Comparison of ENCODE assay signal across 13 cellular contexts in genomic region chr6:53112404-53112803, GRCh38. TPM values are rescaled to one million over a fixed set of nuclear protein-coding genes. Genes with fewer than 3 reads are reported as not detected.
DNase-seq lines count a peak whose midpoint lies in the region; ATAC-seq and TF ChIP-seq lines count a peak whose summit lies in the region.
"Had no signal": no experiment of that assay in that cellular context is flagged by ENCODE, and none has a peak within 500 bp of the region (broad histone marks: within the 10 kb centered on the region; RNA-seq: fewer than 3 reads in every experiment).

No MANE protein-coding gene starts in this region.

- peaks cover 11% of the 10 kb centered on the region for H3K27me3 Mint-ChIP-seq in activated CD8-positive, alpha-beta T cell treated with anti-CD3 and anti-CD28 coated beads, Interleukin-2, amount 10 ng/mL, durations not matched to agents 7 days and 5 days (ENCODE audit: low read depth)
- H3K27me3 Mint-ChIP-seq in natural killer cell (ENCODE audit: low read depth in 2 of 2), result no peaks in the 10 kb centered on the region

- H3K4me1 ChIP-seq in muscle layer of colon (ENCODE audit: insufficient read depth, low read length) (peaks cover 17% of the 10 kb centered on the region), right cardiac atrium (ENCODE audit: control insufficient read depth, insufficient read depth, low read length) (no peaks in the 10 kb centered on the region)

- no peaks in the 10 kb centered on the region for H3K36me3 ChIP-seq in muscle layer of colon (ENCODE audit: insufficient read depth, low read length)
- H3K36me3 ChIP-seq: brain microvascular endothelial cell had no signal

- peak; percentile 60 for ATAC-seq in activated CD8-positive, alpha-beta T cell treated with anti-CD3 and anti-CD28 coated beads, Interleukin-2, amount 10 ng/mL, durations not matched to agents 7 days and 5 days
- no peak for ATAC-seq in right cardiac atrium
- no peak for ATAC-seq in GM18870 (IDR thresholded peaks at IDR 0.05; ENCODE audit: unreplicated experiment)
- no peak for ATAC-seq in natural killer cell
- ATAC-seq in HG03378 (IDR thresholded peaks at IDR 0.05; ENCODE audit: unreplicated experiment), result no peak

- no peaks in the 10 kb centered on the region for H3K9me3 Mint-ChIP-seq in activated CD8-positive, alpha-beta T cell treated with anti-CD3 and anti-CD28 coated beads, Interleukin-2, amount 10 ng/mL, durations not matched to agents 7 days and 5 days (ENCODE audit: insufficient read depth)
- no peaks in the 10 kb centered on the region for H3K9me3 Mint-ChIP-seq in natural killer cell
- H3K9me3 Mint-ChIP-seq: nephron had no signal

- H3K9me3 ChIP-seq in muscle layer of colon (ENCODE audit: low read length) (no peaks in the 10 kb centered on the region), right cardiac atrium (ENCODE audit: control insufficient read depth, low read length) (no peaks in the 10 kb centered on the region)

- POLR2A ChIA-PET in activated CD8-positive, alpha-beta T cell treated with anti-CD3 and anti-CD28 coated beads, Interleukin-2, amount 10 ng/mL, durations not matched to agents 7 days and 5 days (lab: Charles Lee), result no interaction called here

- no peak for TF ChIP-seq CTCF in natural killer cell (IDR thresholded peaks at IDR 0.05)

- peak overlapping the region; percentile 26 for H3K27ac Mint-ChIP-seq in activated CD8-positive, alpha-beta T cell treated with anti-CD3 and anti-CD28 coated beads, Interleukin-2, amount 10 ng/mL, durations not matched to agents 7 days and 5 days
- H3K27ac Mint-ChIP-seq in natural killer cell, result no peak overlapping the region

- no peaks in the 10 kb centered on the region for H3K36me3 Mint-ChIP-seq in activated CD8-positive, alpha-beta T cell treated with anti-CD3 and anti-CD28 coated beads, Interleukin-2, amount 10 ng/mL, durations not matched to agents 7 days and 5 days (ENCODE audit: low read depth)
- no peaks in the 10 kb centered on the region for H3K36me3 Mint-ChIP-seq in natural killer cell

- H3K27ac ChIP-seq in muscle layer of colon (ENCODE audit: low read depth, low read length) (peak overlapping the region; percentile 44), right cardiac atrium (ENCODE audit: low read length) (no peak overlapping the region)
- H3K27ac ChIP-seq: brain microvascular endothelial cell had no signal

- H3K4me3 Mint-ChIP-seq in activated CD8-positive, alpha-beta T cell treated with anti-CD3 and anti-CD28 coated beads, Interleukin-2, amount 10 ng/mL, durations not matched to agents 7 days and 5 days, result no peak overlapping the region
- H3K4me3 Mint-ChIP-seq in natural killer cell, result no peak overlapping the region
- H3K4me3 Mint-ChIP-seq: nephron had no signal

- peaks cover 30% of the 10 kb centered on the region for H3K4me1 Mint-ChIP-seq in activated CD8-positive, alpha-beta T cell treated with anti-CD3 and anti-CD28 coated beads, Interleukin-2, amount 10 ng/mL, durations not matched to agents 7 days and 5 days (ENCODE audit: low read depth)
- no peaks in the 10 kb centered on the region for H3K4me1 Mint-ChIP-seq in natural killer cell
- H3K4me1 Mint-ChIP-seq: nephron had no signal

- intact Hi-C loops in right cardiac atrium (cut with DNase I) (no loop called here), natural killer cell (cut with micrococcal nuclease) (no loop called here)

- H3K4me3 ChIP-seq in muscle layer of colon (ENCODE audit: low read depth in 1 of 2, low read length in 2 of 2) (no peak overlapping the region), right cardiac atrium (ENCODE audit: low read length) (no peak overlapping the region)

- H3K27me3 ChIP-seq in muscle layer of colon (ENCODE audit: control insufficient read depth in 1 of 2, insufficient read depth in 2 of 2, low read length in 2 of 2) (no peaks in the 10 kb centered on the region), right cardiac atrium (ENCODE audit: control insufficient read depth, insufficient read depth) (no peaks in the 10 kb centered on the region)
- H3K27me3 ChIP-seq: brain microvascular endothelial cell had no signal

- CTCF ChIA-PET in activated CD8-positive, alpha-beta T cell treated with anti-CD3 and anti-CD28 coated beads, Interleukin-2, amount 10 ng/mL, durations not matched to agents 7 days and 5 days (lab: Charles Lee), result interaction anchor here (0.7 to 1.6 kb wide), 2 partner anchors 13 to 28 kb away, joined by 3 to 4 read pairs; no protein-coding TSS in a partner anchor

- DNase-seq in H4 (ENCODE audit: low spot score), result peak; percentile 34
- DNase-seq in NCI-H146 treated with DMSO at 0.1 percent for 48 hours (lab: John Stamatoyannopoulos, UW; ENCODE audit: unreplicated experiment), result peak; percentile 93
- peak; percentile 51 for DNase-seq in activated CD8-positive, alpha-beta T cell treated with anti-CD3 and anti-CD28 coated beads, Interleukin-2, amount 10 ng/mL, durations not matched to agents 7 days and 5 days
- DNase-seq in right cardiac atrium, result no peak
- no peak for DNase-seq in natural killer cell
- DNase-seq: brain microvascular endothelial cell; EL; stimulated activated naive CD4-positive, alpha-beta T cell had no signal

- H3K9ac ChIP-seq in muscle layer of colon (ENCODE audit: low read length), result no peak overlapping the region

RNA-seq across cellular contexts. Expression of gene GCM1, which starts 36.2 kb away (rescaled TPM):
- total RNA-seq in H4 (2014; rRNA removed; shearing (Covaris generic)), result not detected in 2 replicates
- not detected for total RNA-seq in activated CD8-positive, alpha-beta T cell treated with anti-CD3 and anti-CD28 coated beads, Interleukin-2, amount 10 ng/mL, durations not matched to agents 7 days and 5 days
- total RNA-seq in right cardiac atrium (not detected), natural killer cell (under 1 TPM in 1 of 3 donors, not detected in 2; 0.20 TPM)
- polyA plus RNA-seq in right cardiac atrium, result not detected
- total RNA-seq: endothelial cell of umbilical vein had no signal
- polyA plus RNA-seq: endothelial cell of umbilical vein had no signal

RNA-seq across cellular contexts. Expression of gene FBXO9, which starts 47.2 kb away (rescaled TPM):
- total RNA-seq in H4 (2014; rRNA removed; shearing (Covaris generic)), result 43.6 and 45.5 TPM in 2 replicates
- total RNA-seq in activated CD8-positive, alpha-beta T cell treated with anti-CD3 and anti-CD28 coated beads, Interleukin-2, amount 10 ng/mL, durations not matched to agents 7 days and 5 days, result 10 to 100 TPM; 54.8 to 56.8 TPM
- total RNA-seq in right cardiac atrium, result 100 to 1,000 TPM in 2 of 4 donors, 10 to 100 TPM in 2; 79.9 to 118 (median 103) TPM
- 33.8 TPM for polyA plus RNA-seq in right cardiac atrium
- total RNA-seq in natural killer cell, result 10 to 100 TPM; 82.4 to 96.6 (median 88.9) TPM

RNA-seq across cellular contexts. Expression of gene CILK1, which starts 50.8 kb away (rescaled TPM):
- total RNA-seq in H4 (2014; rRNA removed; shearing (Covaris generic)), result 7.8 and 9.7 TPM in 2 replicates
- 1 to 10 TPM; 4.1 TPM for total RNA-seq in activated CD8-positive, alpha-beta T cell treated with anti-CD3 and anti-CD28 coated beads, Interleukin-2, amount 10 ng/mL, durations not matched to agents 7 days and 5 days
- total RNA-seq in right cardiac atrium (10 to 100 TPM in 1 of 4 donors, 1 to 10 TPM in 3; 7.0 to 10.7 (median 8.3) TPM), natural killer cell (10 to 100 TPM in 2 of 3 donors, 1 to 10 TPM in 1; 9.0 to 14.3 (median 13.5) TPM)
- polyA plus RNA-seq in right cardiac atrium, result 4.1 TPM

Comparison
In these comparisons a context has a peak if more than half of its experiments do, and no peak if none do; other contexts are left out.
1. DNase-seq: peak in H4 (single experiment), NCI-H146 treated with DMSO at 0.1 percent for 48 hours (single experiment) and activated CD8-positive, alpha-beta T cell treated with anti-CD3 and anti-CD28 coated beads, Interleukin-2, amount 10 ng/mL, durations not matched to agents 7 days and 5 days (single experiment); none in right cardiac atrium (0 of 3) and natural killer cell (single experiment).